Comparison of ENCODE assay signal across 8 cellular contexts in genomic region chr19:29966594-29967249, GRCh38. TPM values are rescaled to one million over a fixed set of nuclear protein-coding genes. Genes with fewer than 3 reads are reported as not detected.
A peak's percentile ranks its signal among the peaks of the same experiment; 100 is the strongest.
DNase-seq lines count a peak whose midpoint lies in the region; ATAC-seq and TF ChIP-seq lines count a peak whose summit lies in the region.

No MANE protein-coding gene starts in this region.

- H2AFZ ChIP-seq in SK-N-SH (ENCODE audit: low read depth), result no peak overlapping the region

- peak; percentile 35; the same call in 1 of the 2 replicates for TF ChIP-seq RAD21 in SK-N-SH (IDR thresholded peaks at IDR 0.05; ENCODE audit: low read length)

- peak in 2 of 3 donors; percentile 23 to 30 for DNase-seq in CD4-positive, CD25-positive, alpha-beta regulatory T cell
- DNase-seq in SK-N-SH (no peak), left lobe of liver (ENCODE audit: low spot score) (no peak), AG08396 (ENCODE audit: low spot score) (no peak)
- no peak for DNase-seq in activated CD4-positive, alpha-beta T cell treated with anti-CD3 and anti-CD28 coated beads, Interleukin-2, amount 50 U/mL, for 4 hours
- no peak for DNase-seq in activated CD4-positive, alpha-beta memory T cell treated with anti-CD3 and anti-CD28 coated beads, Interleukin-2, amount 10 ng/mL, durations not matched to agents 7 days and 5 days
- no peak for DNase-seq in effector CD8-positive, alpha-beta T cell (lab: John Stamatoyannopoulos, UW)

- no peaks in the 10 kb centered on the region for H3K27me3 Mint-ChIP-seq in CD4-positive, CD25-positive, alpha-beta regulatory T cell
- no peaks in the 10 kb centered on the region for H3K27me3 Mint-ChIP-seq in activated CD4-positive, alpha-beta memory T cell treated with anti-CD3 and anti-CD28 coated beads, Interleukin-2, amount 10 ng/mL, durations not matched to agents 7 days and 5 days

- H3K9me3 ChIP-seq in CD4-positive, CD25-positive, alpha-beta regulatory T cell (ENCODE audit: control insufficient read depth in 2 of 2, low read length in 2 of 2), result no peaks in the 10 kb centered on the region
- H3K9me3 ChIP-seq in SK-N-SH, result no peaks in the 10 kb centered on the region

- peaks cover 62% of the 10 kb centered on the region for H3K4me1 ChIP-seq in CD4-positive, CD25-positive, alpha-beta regulatory T cell (ENCODE audit: control insufficient read depth, insufficient read depth, low read length, poor library complexity, severe bottlenecking)
- H3K4me1 ChIP-seq in SK-N-SH (ENCODE audit: control insufficient read depth in 1 of 2, insufficient read depth in 2 of 2, low read depth in 1 of 2, low read length in 1 of 2), result peaks cover 15 to 63% of the 10 kb centered on the region in 2 experiments; a peak in 3 of 4 replicates

- peaks cover 81% of the 10 kb centered on the region for H4K20me1 ChIP-seq in SK-N-SH (ENCODE audit: insufficient read depth)

- H3K4me3 Mint-ChIP-seq in CD4-positive, CD25-positive, alpha-beta regulatory T cell, result peak overlapping the region in 2 of 4 donors; percentile 26 to 27
- no peak overlapping the region for H3K4me3 Mint-ChIP-seq in activated CD4-positive, alpha-beta memory T cell treated with anti-CD3 and anti-CD28 coated beads, Interleukin-2, amount 10 ng/mL, durations not matched to agents 7 days and 5 days

- peak overlapping the region; percentile 42; the same call in 1 of the 2 replicates for H3K4me2 ChIP-seq in SK-N-SH

- H3K36me3 Mint-ChIP-seq in CD4-positive, CD25-positive, alpha-beta regulatory T cell, result peaks cover 5% of the 10 kb centered on the region
- peaks cover 5% of the 10 kb centered on the region for H3K36me3 Mint-ChIP-seq in activated CD4-positive, alpha-beta memory T cell treated with anti-CD3 and anti-CD28 coated beads, Interleukin-2, amount 10 ng/mL, durations not matched to agents 7 days and 5 days (ENCODE audit: low read depth)

- peaks cover 100% of the 10 kb centered on the region for H3K79me2 ChIP-seq in SK-N-SH (ENCODE audit: insufficient read depth)

- TF ChIP-seq CTCF in SK-N-SH (IDR thresholded peaks at IDR 0.05), result peak; percentile 59

- peaks cover 59 to 90% (median 76%) of the 10 kb centered on the region in 4 donors for H3K4me1 Mint-ChIP-seq in CD4-positive, CD25-positive, alpha-beta regulatory T cell
- peaks cover 28% of the 10 kb centered on the region for H3K4me1 Mint-ChIP-seq in activated CD4-positive, alpha-beta memory T cell treated with anti-CD3 and anti-CD28 coated beads, Interleukin-2, amount 10 ng/mL, durations not matched to agents 7 days and 5 days

- H3K27ac ChIP-seq in CD4-positive, CD25-positive, alpha-beta regulatory T cell (ENCODE audit: insufficient read depth, low read length, poor library complexity, severe bottlenecking), result no peak overlapping the region
- H3K27ac ChIP-seq in SK-N-SH (ENCODE audit: low read depth in 2 of 2, low read length in 1 of 2), result peak overlapping the region; percentile 30 to 69

- TF ChIP-seq EP300 in SK-N-SH (IDR thresholded peaks at IDR 0.05; ENCODE audit: borderline replicate concordance in 1 of 2, low read depth in 1 of 2, low read length in 1 of 2), result no peak

- CTCF ChIA-PET in SK-N-SH (lab: Yijun Ruan, JAX), result interaction anchor here (0.7 to 3.1 kb wide), 21 partner anchors 9 to 272 kb away, joined by 3 to 17 read pairs (median 3); partner anchors contain the start of gene URI1
- CTCF ChIA-PET in activated CD4-positive, alpha-beta memory T cell treated with anti-CD3 and anti-CD28 coated beads, Interleukin-2, amount 10 ng/mL, durations not matched to agents 7 days and 5 days (lab: Charles Lee), result interaction anchor here (1.1 to 2.1 kb wide), 2 partner anchors 22 to 24 kb away, joined by 3 to 12 read pairs; partner anchors contain the start of gene URI1

- ATAC-seq in CD4-positive, CD25-positive, alpha-beta regulatory T cell (ENCODE audit: low read depth in 2 of 2), result no peak
- ATAC-seq in GM21723 (IDR thresholded peaks at IDR 0.05; ENCODE audit: unreplicated experiment) (peak; percentile 55), left lobe of liver (peak; percentile 62)

- H3K27ac Mint-ChIP-seq in CD4-positive, CD25-positive, alpha-beta regulatory T cell, result peak overlapping the region in 1 of 3 donors; percentile 34
- no peak overlapping the region for H3K27ac Mint-ChIP-seq in activated CD4-positive, alpha-beta memory T cell treated with anti-CD3 and anti-CD28 coated beads, Interleukin-2, amount 10 ng/mL, durations not matched to agents 7 days and 5 days

- POLR2A ChIA-PET in SK-N-SH (lab: Yijun Ruan, JAX), result interaction anchor here (1.0 kb wide), 1 partner anchor 25 kb away, joined by 4 read pairs; the partner anchor contains the start of gene URI1
- POLR2A ChIA-PET in activated CD4-positive, alpha-beta memory T cell treated with anti-CD3 and anti-CD28 coated beads, Interleukin-2, amount 10 ng/mL, durations not matched to agents 7 days and 5 days (lab: Charles Lee), result interaction anchor here (1.8 kb wide), 1 partner anchor 25 kb away, joined by 7 read pairs; the partner anchor contains the start of gene URI1

- no peak overlapping the region for H3K4me3 ChIP-seq in CD4-positive, CD25-positive, alpha-beta regulatory T cell (ENCODE audit: low read depth, low read length)
- no peak overlapping the region for H3K4me3 ChIP-seq in SK-N-SH (ENCODE audit: low read depth in 2 of 2, low read length in 1 of 2)

- H3F3A ChIP-seq in SK-N-SH (replicated peaks; ENCODE audit: insufficient read depth), result peaks cover 16% of the 10 kb centered on the region

- H3K36me3 ChIP-seq in CD4-positive, CD25-positive, alpha-beta regulatory T cell (ENCODE audit: control insufficient read depth, insufficient read depth, low read length), result no peaks in the 10 kb centered on the region
- H3K36me3 ChIP-seq in SK-N-SH (replicated peaks in 1 of 2; ENCODE audit: control insufficient read depth in 1 of 2, insufficient read depth in 2 of 2, low read length in 1 of 2), result no peaks in the 10 kb centered on the region

- no peaks in the 10 kb centered on the region for H3K27me3 ChIP-seq in CD4-positive, CD25-positive, alpha-beta regulatory T cell (ENCODE audit: control insufficient read depth, insufficient read depth, low read length)
- H3K27me3 ChIP-seq in SK-N-SH (ENCODE audit: insufficient read depth), result no peaks in the 10 kb centered on the region

- no peak overlapping the region for H3K9ac ChIP-seq in SK-N-SH

- no peaks in the 10 kb centered on the region for H3K9me3 Mint-ChIP-seq in CD4-positive, CD25-positive, alpha-beta regulatory T cell
- H3K9me3 Mint-ChIP-seq in activated CD4-positive, alpha-beta memory T cell treated with anti-CD3 and anti-CD28 coated beads, Interleukin-2, amount 10 ng/mL, durations not matched to agents 7 days and 5 days, result no peaks in the 10 kb centered on the region

- H3K9me2 ChIP-seq in SK-N-SH, result no peaks in the 10 kb centered on the region

TF ChIP-seq in SK-N-SH, 30 proteins besides CTCF, POLR2A, EP300 and RAD21:
- TF ChIP-seq ZBTB33 (IDR thresholded peaks at IDR 0.05; ENCODE audit: borderline replicate concordance, low read depth), result no peak
- no peak for TF ChIP-seq MXI1 (IDR thresholded peaks at IDR 0.05; ENCODE audit: low read depth, low read length)
- no peak for TF ChIP-seq GABPA (IDR thresholded peaks at IDR 0.05; ENCODE audit: low read depth)
- no peak for TF ChIP-seq RFX5 (IDR thresholded peaks at IDR 0.05; ENCODE audit: low read length)
- peak; percentile 2; the same call in 1 of the 2 replicates for TF ChIP-seq SMC3 (IDR thresholded peaks at IDR 0.05; ENCODE audit: low read depth, low read length)

RNA-seq across cellular contexts. Expression of gene URI1, which starts 24.7 kb away (rescaled TPM):
- total RNA-seq in CD4-positive, CD25-positive, alpha-beta regulatory T cell, result 60.8 TPM
- polyA plus RNA-seq in CD4-positive, CD25-positive, alpha-beta regulatory T cell, result 10 to 100 TPM; 11.9 to 31.2 (median 18.0) TPM
- 32.4 and 36.9 TPM in 2 replicates for polyA plus RNA-seq in SK-N-SH (2012; rRNA removed)
- 45.9 and 65.9 TPM in 2 replicates for polyA plus RNA-seq in SK-N-SH (2012; cell fraction: cytosol; rRNA removed)
- polyA plus RNA-seq in SK-N-SH (2012; cell fraction: nucleus; rRNA removed), result 15.7 and 35.5 TPM in 2 replicates
- total RNA-seq in left lobe of liver, result 24.8 TPM
- 10 to 100 TPM; 55.5 to 59.0 TPM for total RNA-seq in activated CD4-positive, alpha-beta memory T cell treated with anti-CD3 and anti-CD28 coated beads, Interleukin-2, amount 10 ng/mL, durations not matched to agents 7 days and 5 days

Comparison
In these comparisons a context has a peak if more than half of its experiments do, and no peak if none do; other contexts are left out.
1. ATAC-seq: peak in GM21723 (single experiment) and left lobe of liver (single experiment); none in CD4-positive, CD25-positive, alpha-beta regulatory T cell (0 of 2).
2. DNase-seq: peak in CD4-positive, CD25-positive, alpha-beta regulatory T cell (2 of 3); none in SK-N-SH (single experiment), left lobe of liver (single experiment), activated CD4-positive, alpha-beta T cell treated with anti-CD3 and anti-CD28 coated beads, Interleukin-2, amount 50 U/mL, for 4 hours (0 of 2), activated CD4-positive, alpha-beta memory T cell treated with anti-CD3 and anti-CD28 coated beads, Interleukin-2, amount 10 ng/mL, durations not matched to agents 7 days and 5 days (single experiment), effector CD8-positive, alpha-beta T cell (single experiment) and AG08396 (single experiment).